11 cellular contexts compared by ENCODE assay signal in genomic region chr6:158801655-158802294, GRCh38. TPM values are rescaled to one million over a fixed set of nuclear protein-coding genes. Genes with fewer than 3 reads are reported as not detected.
DNase-seq lines count a peak whose midpoint lies in the region; ATAC-seq and TF ChIP-seq lines count a peak whose summit lies in the region.
"Had no signal": no experiment of that assay in that cellular context is flagged by ENCODE, and none has a peak within 500 bp of the region (broad histone marks: within the 10 kb centered on the region; RNA-seq: fewer than 3 reads in every experiment).

No MANE protein-coding gene starts in this region.

- no peak for DNase-seq in CD14-positive monocyte (ENCODE audit: low spot score)
- DNase-seq in LHCN-M2 (ENCODE audit: low read depth): peak; percentile 86
- DNase-seq in endodermal cell: peak; percentile 63
- DNase-seq in iPS-NIHi11 (ENCODE audit: low spot score): no peak
- no peak for DNase-seq in activated naive CD4-positive, alpha-beta T cell treated with anti-CD3 and anti-CD28 coated beads, Interleukin-2, amount 50 U/mL, for 72 hours (ENCODE audit: low spot score in 2 of 2)
- no peak for DNase-seq in mesenteric fat pad (ENCODE audit: low spot score)
- no peak for DNase-seq in smooth muscle cell (lab: John Stamatoyannopoulos, UW; ENCODE audit: unreplicated experiment)
- DNase-seq: amniotic stem cell, Caco-2 had no signal

- H3K27ac ChIP-seq in endodermal cell (ENCODE audit: low read depth, low read length) (no peak overlapping the region), smooth muscle cell (ENCODE audit: low read depth) (no peak overlapping the region)
- H3K27ac ChIP-seq: SK-N-MC had no signal

- intact Hi-C loops in CD14-positive monocyte (cut with micrococcal nuclease): no loop called here

- no peaks in the 10 kb centered on the region for H3K27me3 ChIP-seq in endodermal cell (ENCODE audit: control insufficient read depth, insufficient read depth, low read length, poor library complexity, severe bottlenecking)
- no peaks in the 10 kb centered on the region for H3K27me3 ChIP-seq in smooth muscle cell (ENCODE audit: low read depth)

- H4K20me1 ChIP-seq in smooth muscle cell (ENCODE audit: low read depth): peaks cover 90% of the 10 kb centered on the region

- peaks cover 66% of the 10 kb centered on the region for H3K79me2 ChIP-seq in smooth muscle cell (ENCODE audit: low read depth)

- H3K27me3 Mint-ChIP-seq in CD14-positive monocyte (ENCODE audit: low read depth in 3 of 3): no peaks in the 10 kb centered on the region
- H3K27me3 Mint-ChIP-seq in endodermal cell (ENCODE audit: insufficient read depth): no peaks in the 10 kb centered on the region
- H3K27me3 Mint-ChIP-seq in nephron (ENCODE audit: low read depth): no peaks in the 10 kb centered on the region

- peaks cover 15% of the 10 kb centered on the region for H3K4me1 ChIP-seq in endodermal cell (ENCODE audit: control insufficient read depth, insufficient read depth, low read length)
- peaks cover 17% of the 10 kb centered on the region for H3K4me1 ChIP-seq in smooth muscle cell (ENCODE audit: low read depth)

- H3K9me3 ChIP-seq in endodermal cell (ENCODE audit: control insufficient read depth, low read length) (no peaks in the 10 kb centered on the region), smooth muscle cell (replicated peaks; ENCODE audit: low read depth) (no peaks in the 10 kb centered on the region)
- H3K9me3 ChIP-seq: Caco-2 had no signal

- TF ChIP-seq CTCF in CD14-positive monocyte (IDR thresholded peaks at IDR 0.05): no peak
- TF ChIP-seq CTCF in endodermal cell (conservative IDR thresholded peaks at IDR 0.05): no peak
- TF ChIP-seq CTCF in nephron (IDR thresholded peaks at IDR 0.05; ENCODE audit: unreplicated experiment in 3 of 3): no peak
- no peak for TF ChIP-seq CTCF in smooth muscle cell (IDR thresholded peaks at IDR 0.05; ENCODE audit: borderline replicate concordance, insufficient read depth, poor library complexity, severe bottlenecking)

- ATAC-seq in activated naive CD4-positive, alpha-beta T cell treated with anti-CD3 and anti-CD28 coated beads, Interleukin-2, amount 50 U/mL, for 72 hours: no peak

- H3K4me3 Mint-ChIP-seq in CD14-positive monocyte (no peak overlapping the region), endodermal cell (no peak overlapping the region), nephron (no peak overlapping the region)

- peak overlapping the region in 6 of 7 donors; percentile 24 to 69 (median 48) for H3K27ac Mint-ChIP-seq in CD14-positive monocyte
- H3K27ac Mint-ChIP-seq in endodermal cell: no peak overlapping the region
- H3K27ac Mint-ChIP-seq in nephron: peak overlapping the region; percentile 9 to 28 (median 13)
- no peak overlapping the region for H3K27ac Mint-ChIP-seq in activated naive CD4-positive, alpha-beta T cell treated with anti-CD3 and anti-CD28 coated beads, Interleukin-2, amount 50 U/mL, for 72 hours

- H2AFZ ChIP-seq in smooth muscle cell (ENCODE audit: low read depth): no peak overlapping the region

- no peak overlapping the region for H3K4me2 ChIP-seq in smooth muscle cell

- H3K4me1 Mint-ChIP-seq in CD14-positive monocyte (peaks cover 47% of the 10 kb centered on the region), endodermal cell (peaks cover 71% of the 10 kb centered on the region), nephron (peaks cover 62% of the 10 kb centered on the region)

- H3K9me3 Mint-ChIP-seq in CD14-positive monocyte: no peaks in the 10 kb centered on the region
- H3K9me3 Mint-ChIP-seq in endodermal cell: no peaks in the 10 kb centered on the region
- H3K9me3 Mint-ChIP-seq in nephron: no peaks in the 10 kb centered on the region
- H3K9me3 Mint-ChIP-seq in activated naive CD4-positive, alpha-beta T cell treated with anti-CD3 and anti-CD28 coated beads, Interleukin-2, amount 50 U/mL, for 72 hours: no peaks in the 10 kb centered on the region

- H3K4me3 ChIP-seq in endodermal cell (ENCODE audit: low read length) (no peak overlapping the region), smooth muscle cell (no peak overlapping the region)
- H3K4me3 ChIP-seq: SK-N-MC had no signal

- no peak overlapping the region for H3K9ac ChIP-seq in endodermal cell (ENCODE audit: extremely low read depth, low read length, poor library complexity, severe bottlenecking)
- no peak overlapping the region for H3K9ac ChIP-seq in smooth muscle cell (ENCODE audit: low read depth)

- WGBS in endodermal cell (ENCODE audit: insufficient coverage in 1 of 2, insufficient read length in 1 of 2), 2 experiments: 82 to 94% methylated on average over 4 to 7 of the region's 7 CpGs
- 73% methylated on average over 7 of the region's 7 CpGs for WGBS in smooth muscle cell (ENCODE audit: low lambda C conversion rate)

- H3K36me3 ChIP-seq in endodermal cell (ENCODE audit: control insufficient read depth, insufficient read depth, low read length) (peaks cover 66% of the 10 kb centered on the region), smooth muscle cell (ENCODE audit: low read depth) (no peaks in the 10 kb centered on the region)

- peaks cover 6% of the 10 kb centered on the region for H3F3A ChIP-seq in smooth muscle cell (ENCODE audit: low read depth)

- H3K36me3 Mint-ChIP-seq in CD14-positive monocyte: peaks cover 39 to 40% of the 10 kb centered on the region in 2 donors
- peaks cover 28% of the 10 kb centered on the region for H3K36me3 Mint-ChIP-seq in endodermal cell (ENCODE audit: low read depth)
- peaks cover 3% of the 10 kb centered on the region for H3K36me3 Mint-ChIP-seq in nephron (ENCODE audit: low read depth)
- H3K36me3 Mint-ChIP-seq in activated naive CD4-positive, alpha-beta T cell treated with anti-CD3 and anti-CD28 coated beads, Interleukin-2, amount 50 U/mL, for 72 hours: peaks cover 5 to 14% of the 10 kb centered on the region in 2 donors

RNA-seq across cellular contexts. Expression of gene EZR, which starts 17.4 kb away (rescaled TPM):
- polyA plus RNA-seq in CD14-positive monocyte: 10 to 100 TPM; 86.3 to 95.8 TPM
- 84.7 and 93.2 TPM in 2 replicates for total RNA-seq in LHCN-M2 (2014; rRNA removed)
- 163 TPM for polyA plus RNA-seq in LHCN-M2 (2012)
- 100 to 1,000 TPM; 145 to 209 TPM for total RNA-seq in endodermal cell
- polyA plus RNA-seq in endodermal cell (2013, experiment 1 of 2): 118 TPM
- polyA plus RNA-seq in endodermal cell (2013, experiment 2 of 2): 115 TPM
- 100 to 1,000 TPM; 187 to 207 TPM for total RNA-seq in activated naive CD4-positive, alpha-beta T cell treated with anti-CD3 and anti-CD28 coated beads, Interleukin-2, amount 50 U/mL, for 72 hours
- 43.1 TPM for total RNA-seq in mesenteric fat pad
- total RNA-seq in smooth muscle cell: 98.4 and 113 TPM in 2 replicates
- 55.0 and 190 TPM in 2 replicates for polyA plus RNA-seq in smooth muscle cell

Comparison
In these comparisons a context has a peak if more than half of its experiments do, and no peak if none do; other contexts are left out.
1. DNase-seq: peak in LHCN-M2 (single experiment) and endodermal cell (single experiment); none in CD14-positive monocyte (single experiment), iPS-NIHi11 (single experiment), activated naive CD4-positive, alpha-beta T cell treated with anti-CD3 and anti-CD28 coated beads, Interleukin-2, amount 50 U/mL, for 72 hours (0 of 2), mesenteric fat pad (single experiment) and smooth muscle cell (single experiment).
2. H3K27ac Mint-ChIP-seq: peak in CD14-positive monocyte (6 of 7) and nephron (3 of 3); none in endodermal cell (single experiment) and activated naive CD4-positive, alpha-beta T cell treated with anti-CD3 and anti-CD28 coated beads, Interleukin-2, amount 50 U/mL, for 72 hours (0 of 2).